32 cellular contexts compared by ENCODE assay signal in the genomic region with DNA sequence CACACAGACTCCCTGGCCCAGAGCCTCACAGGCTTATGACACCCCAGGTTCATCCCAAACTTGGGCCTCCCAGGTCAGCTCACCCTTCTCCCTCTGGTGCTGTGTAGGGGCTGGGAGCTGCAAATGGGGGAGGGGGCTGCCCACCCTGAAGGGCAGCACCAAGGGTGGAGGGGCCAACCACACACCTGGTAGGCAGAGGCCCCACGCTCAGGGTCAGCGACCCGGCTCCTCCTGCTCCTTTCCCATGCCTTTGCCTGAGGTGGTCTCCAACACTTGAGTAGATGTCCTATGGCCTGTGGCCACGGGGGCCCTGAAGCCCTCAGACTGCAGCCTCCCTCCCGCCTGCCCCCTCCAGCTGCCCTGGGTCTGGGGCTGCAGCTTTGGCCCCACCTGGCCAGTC. TPM values are rescaled to one million over a fixed set of nuclear protein-coding genes. Genes with fewer than 3 reads are reported as not detected.
"Had no signal": no experiment of that assay in that cellular context is flagged by ENCODE, and none has a peak within 500 bp of the region (broad histone marks: within the 10 kb centered on the region; RNA-seq: fewer than 3 reads in every experiment).

No MANE protein-coding gene starts in this region.

- H3K4me3 ChIP-seq: left lung, lung, neural progenitor cell, ovary, right atrium auricular region, right lobe of liver, skin epidermis, stomach, testis, thyroid gland, transverse colon, upper lobe of left lung, vagina had no signal

- H3K36me3 ChIP-seq: left lung, neural progenitor cell, neutrophil, ovary, right atrium auricular region, right lobe of liver, stomach, thyroid gland, transverse colon, upper lobe of left lung, vagina had no signal

- H3K9me3 ChIP-seq: left lung, neutrophil, ovary, right atrium auricular region, right lobe of liver, stomach, testis, thyroid gland, transverse colon, upper lobe of left lung, vagina had no signal

- DNase-seq: hippocampal formation; kidney; left colon; left lung; mesendoderm; naive B cell; natural killer cell; nephron progenitor cell; occipital lobe; ovary; right lobe of liver; stimulated activated CD4-positive, alpha-beta T cell treated with anti-CD3 and anti-CD28 coated beads, Interleukin-12 subunit alpha, Interleukin-12 subunit beta, amount 100 ng/mL, for 4 hours; stimulated activated CD4-positive, alpha-beta T cell treated with anti-CD3 and anti-CD28 coated beads, Interleukin-15, amount 100 ng/mL, for 24 hours; stimulated activated CD4-positive, alpha-beta T cell treated with anti-CD3 and anti-CD28 coated beads, Interleukin-2, amount 100 ng/mL, for 24 hours; stimulated activated CD4-positive, alpha-beta T cell treated with anti-CD3 and anti-CD28 coated beads, Interleukin-4, amount 100 ng/mL, for 1 hour; stimulated activated naive B cell treated with anti-CD40 and anti-IgM and Interleukin-4, amounts not matched to agents 10 μg/mL and 1 μg/mL and 100 μg/mL, for 72 hours; stimulated activated naive CD8-positive, alpha-beta T cell treated with anti-CD3 and anti-CD28 coated beads, Interleukin-15, Interleukin-2, amounts not matched to agents 100 U/mL and 50 U/mL, for 24 hours; stomach; testis; thyroid gland; transverse colon had no signal

- H3K27me3 ChIP-seq: left lung, neutrophil, ovary, right atrium auricular region, right lobe of liver, stomach, testis, thyroid gland, transverse colon, upper lobe of left lung, vagina had no signal

- H3K9me3 Mint-ChIP-seq: mesothelial cell of epicardium; naive B cell; natural killer cell; nephron progenitor cell; neural progenitor cell; stimulated activated naive B cell treated with anti-CD40 and anti-IgM and Interleukin-4, amounts not matched to agents 10 μg/mL and 1 μg/mL and 100 μg/mL, for 72 hours had no signal

- H3K4me3 Mint-ChIP-seq: mesothelial cell of epicardium; naive B cell; natural killer cell; nephron progenitor cell; neural progenitor cell; stimulated activated naive B cell treated with anti-CD40 and anti-IgM and Interleukin-4, amounts not matched to agents 10 μg/mL and 1 μg/mL and 100 μg/mL, for 72 hours had no signal

- H3K27ac ChIP-seq: left lung, neural progenitor cell, neutrophil, ovary, right atrium auricular region, right lobe of liver, skin epidermis, stomach, testis, thyroid gland, transverse colon, upper lobe of left lung, vagina had no signal

- H3K36me3 Mint-ChIP-seq: mesothelial cell of epicardium; naive B cell; natural killer cell; neural progenitor cell; stimulated activated naive B cell treated with anti-CD40 and anti-IgM and Interleukin-4, amounts not matched to agents 10 μg/mL and 1 μg/mL and 100 μg/mL, for 72 hours had no signal

- H3K27ac Mint-ChIP-seq: mesothelial cell of epicardium; naive B cell; natural killer cell; nephron progenitor cell; neural progenitor cell; progenitor cell of endocrine pancreas; stimulated activated naive B cell treated with anti-CD40 and anti-IgM and Interleukin-4, amounts not matched to agents 10 μg/mL and 1 μg/mL and 100 μg/mL, for 72 hours had no signal

- H2AFZ ChIP-seq: neural progenitor cell had no signal

- H3K4me1 ChIP-seq: left lung, neural progenitor cell, right atrium auricular region, right lobe of liver, stomach, testis, thyroid gland, transverse colon, upper lobe of left lung, vagina had no signal

- H3K4me2 ChIP-seq: neural progenitor cell had no signal

- H3K4me1 Mint-ChIP-seq: mesothelial cell of epicardium; naive B cell; natural killer cell; nephron progenitor cell; neural progenitor cell; stimulated activated naive B cell treated with anti-CD40 and anti-IgM and Interleukin-4, amounts not matched to agents 10 μg/mL and 1 μg/mL and 100 μg/mL, for 72 hours had no signal

- H3K27me3 Mint-ChIP-seq: naive B cell; progenitor cell of endocrine pancreas; stimulated activated naive B cell treated with anti-CD40 and anti-IgM and Interleukin-4, amounts not matched to agents 10 μg/mL and 1 μg/mL and 100 μg/mL, for 72 hours had no signal

RNA-seq across cellular contexts. Expression of a gene that starts 26.5 kb away (rescaled TPM):
- total RNA-seq: mononuclear cell, natural killer cell, pulmonary artery endothelial cell had no signal
